23 cellular contexts compared by ENCODE assay signal in genomic region chr11:120558754-120559431, GRCh38. TPM values are rescaled to one million over a fixed set of nuclear protein-coding genes. Genes with fewer than 3 reads are reported as not detected.
DNase-seq lines count a peak whose midpoint lies in the region; FAIRE-seq and TF ChIP-seq lines count a peak whose summit lies in the region.
"Had no signal": no experiment of that assay in that cellular context is flagged by ENCODE, and none has a peak within 500 bp of the region (broad histone marks: within the 10 kb centered on the region; RNA-seq: fewer than 3 reads in every experiment).

No MANE protein-coding gene starts in this region.

- DNase-seq in T47D (ENCODE audit: low read depth in 1 of 2, low spot score in 1 of 2) (peak; percentile 67 to 78), mammary epithelial cell (no peak), NCI-H1092 treated with DMSO at 0.1 percent for 48 hours (lab: John Stamatoyannopoulos, UW) (peak; percentile 37), H1 (ENCODE audit: low read depth in 1 of 2, low spot score in 2 of 2) (no peak), thyroid gland (peak; percentile 37 to 43), CD1c-positive myeloid dendritic cell (ENCODE audit: extremely low spot score) (no peak), NCI-H1105 treated with DMSO at 0.1 percent for 48 hours (lab: John Stamatoyannopoulos, UW) (no peak)
- DNase-seq: CD4-positive, alpha-beta T cell; COR-L47; H9; HFFc6; MV-4-11; NCI-H146; NCI-H2081; NCI-H446; NCI-H526 had no signal

- no peak overlapping the region for H2BK5ac ChIP-seq in H1 (ENCODE audit: low read depth, low read length)

- H3K9ac ChIP-seq in mammary epithelial cell (ENCODE audit: insufficient read depth, low read length) (no peak overlapping the region), H1 (replicated peaks in 1 of 4; ENCODE audit: extremely low read depth in 1 of 4, low read depth in 3 of 4, low read length in 3 of 4) (no peak overlapping the region)
- H3K9ac ChIP-seq: KMS-11 had no signal

- H3K79me2 ChIP-seq in mammary epithelial cell (ENCODE audit: insufficient read depth, low read length) (no peaks in the 10 kb centered on the region), H1 (ENCODE audit: control insufficient read depth in 1 of 2, insufficient read depth in 2 of 2, low read length in 2 of 2) (no peaks in the 10 kb centered on the region)

- BruUV-seq in mammary epithelial cell (replicated peaks; lab: Mats Ljungman, UMichigan) = no TSS peak

- no peak overlapping the region for H3K27ac ChIP-seq in mammary epithelial cell (ENCODE audit: insufficient read depth, low read depth, low read length)
- no peak overlapping the region for H3K27ac ChIP-seq in H1 (ENCODE audit: low read depth, low read length)
- H3K27ac ChIP-seq in thyroid gland = no peak overlapping the region
- H3K27ac ChIP-seq: KMS-11, SJSA1 had no signal

- H3K14ac ChIP-seq in H1 (ENCODE audit: insufficient read length) = no peak overlapping the region

- H3K56ac ChIP-seq in H1 (replicated peaks; ENCODE audit: insufficient read length, low read depth, low read length) = no peak overlapping the region

- TF ChIP-seq RAD21 in H1 (IDR thresholded peaks at IDR 0.05 in 1 of 2, conservative IDR thresholded peaks at IDR 0.05 in 1 of 2; ENCODE audit: low read depth in 2 of 2, low read length in 2 of 2) = no peak

- in situ Hi-C loops in T47D (cut with HindIII; ENCODE audit: low pct_unique_long_range_greater_than_20kb, low sequenced_read_pairs) = no loop called here
- in situ Hi-C loops in mammary epithelial cell (cut with MboI; ENCODE audit: low sequenced_read_pairs in 2 of 2) = no loop called here

- no peak for FAIRE-seq in H1 (lab: Jason Lieb, UNC)
- FAIRE-seq: G401.6, GM12892 had no signal

- TF ChIP-seq CTCF in mammary epithelial cell (conservative IDR thresholded peaks at IDR 0.05 in 1 of 2, IDR thresholded peaks at IDR 0.05 in 1 of 2; ENCODE audit: extremely low read depth in 1 of 2, insufficient read depth in 1 of 2, low read depth in 1 of 2, low read length in 2 of 2) (no peak), H1 (IDR thresholded peaks at IDR 0.05; ENCODE audit: control extremely low read depth in 1 of 3, insufficient read depth in 1 of 3, low read depth in 1 of 3, low read length in 3 of 3) (no peak), thyroid gland (IDR thresholded peaks at IDR 0.05) (no peak)

- H2AFZ ChIP-seq in mammary epithelial cell (ENCODE audit: low read depth, low read length) (no peak overlapping the region), H1 (ENCODE audit: low read length) (no peak overlapping the region)

- no peak overlapping the region for H3K4ac ChIP-seq in H1 (replicated peaks; ENCODE audit: insufficient read length, low read depth, low read length)

- peaks cover 5% of the 10 kb centered on the region; the same call in 1 of the 2 replicates for H3K23me2 ChIP-seq in H1 (ENCODE audit: low read depth, low read length)

- H4K8ac ChIP-seq in H1 (ENCODE audit: extremely low read depth, insufficient read depth, low read length) = no peak overlapping the region

- H3K4me3 ChIP-seq in mammary epithelial cell (replicated peaks in 1 of 3; ENCODE audit: insufficient read depth in 1 of 3, low read depth in 2 of 3, low read length in 3 of 3) = no peak overlapping the region
- no peak overlapping the region for H3K4me3 ChIP-seq in H1 (ENCODE audit: extremely low read depth in 1 of 4, insufficient read depth in 2 of 4, low read depth in 3 of 4, low read length in 4 of 4)
- no peak overlapping the region for H3K4me3 ChIP-seq in thyroid gland (replicated peaks in 1 of 3)
- H3K4me3 ChIP-seq: SJSA1 had no signal

- 83% methylated on average over 5 of the region's 6 CpGs for WGBS in mammary epithelial cell (ENCODE audit: low coverage, missing lambda C conversion rate)
- 83% methylated on average over 6 of the region's 6 CpGs; no CpG with 5 or more reads in 1 of the 2 experiments for WGBS in H1 (ENCODE audit: extremely low coverage in 1 of 2, insufficient coverage in 1 of 2, insufficient read length in 1 of 2, insufficient replicate concordance in 2 of 2, low coverage in 1 of 2, low lambda C conversion rate in 2 of 2, missing lambda C conversion rate in 1 of 2), 2 experiments
- 39 to 78% methylated on average over 3 to 5 of the region's 6 CpGs for WGBS in thyroid gland, 2 donors

- H3K23ac ChIP-seq in H1 (ENCODE audit: insufficient read length) = no peak overlapping the region

- no peak overlapping the region for H3K18ac ChIP-seq in H1 (ENCODE audit: extremely low read depth, low read length)

- no peaks in the 10 kb centered on the region for H4K20me1 ChIP-seq in mammary epithelial cell (ENCODE audit: insufficient read depth, low read length)
- H4K20me1 ChIP-seq in H1 (replicated peaks in 1 of 2; ENCODE audit: control insufficient read depth in 1 of 2, insufficient read depth in 2 of 2, low read length in 2 of 2) = no peaks in the 10 kb centered on the region

- no peak overlapping the region for H2BK12ac ChIP-seq in H1 (ENCODE audit: low read depth, low read length)

- H4K5ac ChIP-seq in H1 (ENCODE audit: insufficient read length, low read depth, low read length) = no peak overlapping the region

- no peak for TF ChIP-seq POLR2A in H1 (IDR thresholded peaks at IDR 0.05; ENCODE audit: control extremely low read depth in 1 of 2, low read depth in 2 of 2, low read length in 2 of 2)
- TF ChIP-seq POLR2A in thyroid gland (IDR thresholded peaks at IDR 0.05) = no peak

- no peak overlapping the region for H2BK20ac ChIP-seq in H1 (ENCODE audit: low read length)

- dilution Hi-C loops in mammary epithelial cell (cut with HindIII; ENCODE audit: low sequenced_read_pairs) = loop anchor here (5.0 kb wide), 1 partner anchor 62 kb away; no protein-coding TSS in a partner anchor

- no peak for TF ChIP-seq EP300 in H1 (IDR thresholded peaks at IDR 0.05; ENCODE audit: borderline replicate concordance in 1 of 2, low read depth in 2 of 2, low read length in 2 of 2)

- CTCF ChIA-PET in mammary epithelial cell (lab: Charles Lee; ENCODE audit: low non-redundant PET) = no interaction called here
- CTCF ChIA-PET in H1 (lab: Charles Lee; ENCODE audit: partially characterized antibody) = interaction anchor here (1.0 to 1.7 kb wide), 5 partner anchors 11 to 126 kb away, joined by 3 to 4 read pairs (median 3); no protein-coding TSS in a partner anchor

- H3K4me1 ChIP-seq in mammary epithelial cell (ENCODE audit: insufficient read depth, low read length) (no peaks in the 10 kb centered on the region), H1 (replicated peaks in 1 of 4; ENCODE audit: control insufficient read depth in 3 of 4, insufficient read depth in 4 of 4, low read length in 3 of 4) (peaks cover 16 to 37% (median 27%) of the 10 kb centered on the region in 4 experiments), thyroid gland (peaks cover 13 to 24% of the 10 kb centered on the region in 2 donors)
- H3K4me1 ChIP-seq: SJSA1 had no signal

- H3K79me1 ChIP-seq in H1 (ENCODE audit: low read depth, low read length) = no peaks in the 10 kb centered on the region

- no peak overlapping the region for H4K91ac ChIP-seq in H1 (replicated peaks; ENCODE audit: insufficient read length, low read length)

- H3K36me3 ChIP-seq in mammary epithelial cell (ENCODE audit: insufficient read depth, low read length) (no peaks in the 10 kb centered on the region), H1 (ENCODE audit: control insufficient read depth in 2 of 4, insufficient read depth in 4 of 4, low read length in 3 of 4) (no peaks in the 10 kb centered on the region), thyroid gland (no peaks in the 10 kb centered on the region)
- H3K36me3 ChIP-seq: SJSA1 had no signal

- intact Hi-C loops in mammary epithelial cell (cut with micrococcal nuclease) (no loop called here), thyroid gland (cut with DNase I) (no loop called here)

- H3K27me3 ChIP-seq in mammary epithelial cell (ENCODE audit: insufficient read depth, low read length) = peaks cover 2% of the 10 kb centered on the region
- peaks cover 0 to 19% (median 16%) of the 10 kb centered on the region in 4 experiments; a peak in 6 of 7 replicates for H3K27me3 ChIP-seq in H1 (replicated peaks in 1 of 4; ENCODE audit: control insufficient read depth in 3 of 4, extremely low read depth in 1 of 4, insufficient read depth in 3 of 4, low read length in 3 of 4)
- no peaks in the 10 kb centered on the region for H3K27me3 ChIP-seq in thyroid gland
- H3K27me3 ChIP-seq: SJSA1 had no signal

- POLR2A ChIA-PET in H1 (lab: Charles Lee; ENCODE audit: partially characterized antibody) = interaction anchor here (1.0 to 1.3 kb wide), 2 partner anchors 22 to 49 kb away, joined by 3 read pairs; no protein-coding TSS in a partner anchor

- H2BK120ac ChIP-seq in H1 (replicated peaks; ENCODE audit: low read depth, low read length) = no peak overlapping the region

- H3K4me2 ChIP-seq in mammary epithelial cell (ENCODE audit: insufficient read depth, low read depth, low read length) = no peak overlapping the region
- H3K4me2 ChIP-seq in H1 (ENCODE audit: insufficient read depth in 1 of 2, low read depth in 2 of 2, low read length in 2 of 2) = no peak overlapping the region
- H3K4me2 ChIP-seq: KMS-11 had no signal

- no peak overlapping the region for H2AK5ac ChIP-seq in H1 (ENCODE audit: low read depth, low read length)

- no peaks in the 10 kb centered on the region for H3K9me3 ChIP-seq in mammary epithelial cell (replicated peaks; ENCODE audit: insufficient read depth, low read length)
- H3K9me3 ChIP-seq in H1 (ENCODE audit: insufficient read depth in 2 of 2, low read depth in 1 of 2, low read length in 1 of 2) = no peaks in the 10 kb centered on the region
- H3K9me3 ChIP-seq in thyroid gland = no peaks in the 10 kb centered on the region
- H3K9me3 ChIP-seq: SJSA1 had no signal

- peak overlapping the region; percentile 18; the same call in 1 of the 2 replicates for H2BK15ac ChIP-seq in H1 (ENCODE audit: low read length)

TF ChIP-seq in H1, 55 proteins besides CTCF, POLR2A, EP300 and RAD21 (continues in another document):
- no peak for TF ChIP-seq ZNF274 (IDR thresholded peaks at IDR 0.05; ENCODE audit: borderline replicate concordance, extremely low read depth, low read length)
- no peak for TF ChIP-seq RFX5 (IDR thresholded peaks at IDR 0.05; ENCODE audit: borderline replicate concordance, low read depth, low read length)
- no peak for TF ChIP-seq POLR2AphosphoS5 (IDR thresholded peaks at IDR 0.05; ENCODE audit: low read depth, low read length)

RNA-seq across cellular contexts. Expression of gene GRIK4, which starts 47.3 kb away (rescaled TPM):
- not detected for total RNA-seq in mammary epithelial cell
- polyA plus RNA-seq in mammary epithelial cell = not detected
- not detected for polyA minus RNA-seq in mammary epithelial cell
- total RNA-seq in H1 (2021; fragmentation: NEBNext Ultra II Directional; extraction: Animal tissue kit (Norgen Biotek cat#: 25700)) = 2.4 and 2.9 TPM in 2 replicates
- 1.2 and 2.2 TPM in 2 replicates for polyA plus RNA-seq in H1 (2011; rRNA removed)
- 1.1 TPM for polyA plus RNA-seq in H1 (2011; cell fraction: cytosol; rRNA removed)
- 3.3 TPM for polyA plus RNA-seq in H1 (2011; cell fraction: nucleus; rRNA removed)
- polyA plus RNA-seq in H1 (2012, experiment 1 of 2) = 1.5 to 1.8 TPM (median 1.6 TPM) in 4 replicates
- polyA plus RNA-seq in H1 (2012, experiment 2 of 2) = 0.89 TPM
- polyA plus RNA-seq in H1 (2013, experiment 1 of 2) = 2.0 TPM
- polyA plus RNA-seq in H1 (2013, experiment 2 of 2) = 2.2 TPM
- polyA minus RNA-seq in H1 (2011; rRNA and poly(A)+ RNA removed) = 2.3 and 4.4 TPM in 2 replicates
- polyA minus RNA-seq in H1 (2011; cell fraction: cytosol; rRNA and poly(A)+ RNA removed) = 2.8 TPM
- polyA minus RNA-seq in H1 (2011; cell fraction: nucleus; rRNA and poly(A)+ RNA removed) = 4.5 TPM
- 1 to 10 TPM in 2 of 4 donors, under 1 TPM in 2; 0.54 to 3.7 (median 0.99) TPM for total RNA-seq in thyroid gland
- total RNA-seq: CD4-positive, alpha-beta T cell; HFFc6; HT1080; Right ventricle myocardium inferior; SJSA1 had no signal
- polyA plus RNA-seq: BJ had no signal

Comparison
In these comparisons a context has a peak if more than half of its experiments do, and no peak if none do; other contexts are left out.
1. DNase-seq: peak in T47D (2 of 2), NCI-H1092 treated with DMSO at 0.1 percent for 48 hours (single experiment) and thyroid gland (2 of 2); none in mammary epithelial cell (single experiment), H1 (0 of 2), CD1c-positive myeloid dendritic cell (single experiment) and NCI-H1105 treated with DMSO at 0.1 percent for 48 hours (single experiment).